23 cellular contexts compared by ENCODE assay signal in the genomic region with DNA sequence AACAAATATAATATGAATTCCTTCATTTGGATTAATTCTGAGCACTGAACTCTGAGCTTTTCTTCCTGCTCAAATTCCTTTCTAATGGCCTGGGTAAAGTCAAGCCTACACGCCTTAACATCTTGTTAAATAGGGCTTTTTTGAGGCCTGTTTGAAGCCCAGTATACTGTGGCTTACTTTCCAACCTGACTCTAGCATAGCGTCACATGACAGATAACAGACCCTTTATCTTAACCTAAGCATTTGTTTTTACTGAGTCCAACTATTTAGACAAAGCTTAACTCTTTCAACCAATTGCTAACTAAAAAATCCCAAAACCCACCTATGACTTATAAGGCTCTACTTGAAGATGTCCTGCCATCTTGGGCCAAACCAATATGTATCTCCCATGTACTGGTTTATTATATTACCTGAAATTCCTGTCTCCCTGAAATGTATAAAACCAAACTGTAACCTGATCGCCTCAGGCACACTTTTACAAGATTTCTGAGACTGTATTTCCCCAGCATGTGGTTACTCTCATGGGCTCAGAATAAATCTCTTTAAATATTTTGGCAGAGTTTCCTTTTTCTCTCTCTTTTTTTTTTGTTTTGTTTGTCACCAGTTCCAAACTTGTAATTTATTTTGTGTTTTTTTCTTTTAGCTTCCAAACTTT.
DNase-seq lines count a peak whose midpoint lies in the region; ATAC-seq and TF ChIP-seq lines count a peak whose summit lies in the region.
"Had no signal": no experiment of that assay in that cellular context is flagged by ENCODE, and none has a peak within 500 bp of the region (broad histone marks: within the 10 kb centered on the region; RNA-seq: fewer than 3 reads in every experiment).

No MANE protein-coding gene starts in this region.

- no peak overlapping the region for H3K27ac Mint-ChIP-seq in activated CD8-positive, alpha-beta T cell treated with anti-CD3 and anti-CD28 coated beads, Interleukin-2, amount 10 ng/mL, durations not matched to agents 7 days and 5 days
- H3K27ac Mint-ChIP-seq: IgD-negative memory B cell, memory B cell had no signal

- no peak for ATAC-seq in heart left ventricle
- ATAC-seq in HG02884 (IDR thresholded peaks at IDR 0.05; ENCODE audit: unreplicated experiment), result no peak
- no peak for ATAC-seq in activated CD8-positive, alpha-beta T cell treated with anti-CD3 and anti-CD28 coated beads, Interleukin-2, amount 10 ng/mL, durations not matched to agents 7 days and 5 days
- ATAC-seq: Right ventricle myocardium inferior had no signal

- no peaks in the 10 kb centered on the region for H3K27me3 Mint-ChIP-seq in activated CD8-positive, alpha-beta T cell treated with anti-CD3 and anti-CD28 coated beads, Interleukin-2, amount 10 ng/mL, durations not matched to agents 7 days and 5 days (ENCODE audit: low read depth)
- H3K27me3 Mint-ChIP-seq: IgD-negative memory B cell, memory B cell had no signal

- H3K36me3 ChIP-seq in cardiac muscle cell (no peaks in the 10 kb centered on the region), heart left ventricle (no peaks in the 10 kb centered on the region), tibial artery (no peaks in the 10 kb centered on the region), H7 (replicated peaks; ENCODE audit: control insufficient read depth, insufficient read depth, low read length) (no peaks in the 10 kb centered on the region)
- H3K36me3 ChIP-seq: BLaER1, HAP-1, WERI-Rb-1 had no signal

- H3K36me3 Mint-ChIP-seq in activated CD8-positive, alpha-beta T cell treated with anti-CD3 and anti-CD28 coated beads, Interleukin-2, amount 10 ng/mL, durations not matched to agents 7 days and 5 days (ENCODE audit: low read depth), result no peaks in the 10 kb centered on the region
- H3K36me3 Mint-ChIP-seq: IgD-negative memory B cell, memory B cell had no signal

- H3K4me1 ChIP-seq in cardiac muscle cell (ENCODE audit: low read depth) (peaks cover 18% of the 10 kb centered on the region), heart left ventricle (no peaks in the 10 kb centered on the region), tibial artery (peaks cover 0 to 6% (median 0%) of the 10 kb centered on the region in 4 donors)
- H3K4me1 ChIP-seq: BLaER1, HAP-1 had no signal

- H3K27me3 ChIP-seq in cardiac muscle cell, result no peaks in the 10 kb centered on the region
- H3K27me3 ChIP-seq in heart left ventricle, result no peaks in the 10 kb centered on the region
- H3K27me3 ChIP-seq in tibial artery, result no peaks in the 10 kb centered on the region
- no peaks in the 10 kb centered on the region for H3K27me3 ChIP-seq in H7 (ENCODE audit: control insufficient read depth, insufficient read depth, low read length)
- H3K27me3 ChIP-seq: BLaER1 had no signal

- H3K4me3 ChIP-seq in cardiac muscle cell, result no peak overlapping the region
- no peak overlapping the region for H3K4me3 ChIP-seq in heart left ventricle
- no peak overlapping the region for H3K4me3 ChIP-seq in epithelial cell of esophagus (ENCODE audit: low read length)
- no peak overlapping the region for H3K4me3 ChIP-seq in tibial artery
- no peak overlapping the region for H3K4me3 ChIP-seq in H7 (ENCODE audit: insufficient read depth, low read depth, low read length)
- H3K4me3 ChIP-seq: BLaER1, HAP-1, smooth muscle cell had no signal

- peak overlapping the region; percentile 81 for H3K27ac ChIP-seq in cardiac muscle cell
- no peak overlapping the region for H3K27ac ChIP-seq in heart left ventricle
- H3K27ac ChIP-seq in tibial artery, result no peak overlapping the region
- H3K27ac ChIP-seq: BLaER1, WERI-Rb-1 had no signal

- no peaks in the 10 kb centered on the region for H3K9me3 Mint-ChIP-seq in activated CD8-positive, alpha-beta T cell treated with anti-CD3 and anti-CD28 coated beads, Interleukin-2, amount 10 ng/mL, durations not matched to agents 7 days and 5 days (ENCODE audit: insufficient read depth)

- TF ChIP-seq POLR2A in heart left ventricle (IDR thresholded peaks at IDR 0.05), result no peak

- no peak overlapping the region for H3K4me3 Mint-ChIP-seq in activated CD8-positive, alpha-beta T cell treated with anti-CD3 and anti-CD28 coated beads, Interleukin-2, amount 10 ng/mL, durations not matched to agents 7 days and 5 days
- H3K4me3 Mint-ChIP-seq: IgD-negative memory B cell, memory B cell had no signal

- intact Hi-C loops in heart left ventricle (cut with DNase I), result no loop called here
- intact Hi-C loops in tibial artery (cut with DNase I; ENCODE audit: low total_unique reads), result no loop called here

- CTCF ChIA-PET in activated CD8-positive, alpha-beta T cell treated with anti-CD3 and anti-CD28 coated beads, Interleukin-2, amount 10 ng/mL, durations not matched to agents 7 days and 5 days (lab: Charles Lee), result no interaction called here

- 43 to 51% (median 46%) methylated on average over 3 of the region's 3 CpGs for WGBS in heart left ventricle, 4 donors

- H3K4me1 Mint-ChIP-seq in activated CD8-positive, alpha-beta T cell treated with anti-CD3 and anti-CD28 coated beads, Interleukin-2, amount 10 ng/mL, durations not matched to agents 7 days and 5 days (ENCODE audit: low read depth), result no peaks in the 10 kb centered on the region
- H3K4me1 Mint-ChIP-seq: IgD-negative memory B cell, memory B cell had no signal

- DNase-seq in cardiac muscle cell (ENCODE audit: low read depth in 1 of 2, low spot score in 1 of 2) (peak in 1 of 2 donors; percentile 26), heart left ventricle (no peak), NCI-H69 (lab: John Stamatoyannopoulos, UW) (peak; percentile 1), epithelial cell of esophagus (ENCODE audit: low read depth) (peak; percentile 39), tibial artery (no peak), H7 (no peak)
- no peak for DNase-seq in activated CD8-positive, alpha-beta T cell treated with anti-CD3 and anti-CD28 coated beads, Interleukin-2, amount 10 ng/mL, durations not matched to agents 7 days and 5 days
- DNase-seq: activated CD8-positive, alpha-beta memory T cell treated with anti-CD3 and anti-CD28 coated beads, Interleukin-2, amount 50 U/mL, for 4 hours; activated naive CD4-positive, alpha-beta T cell treated with anti-CD3 and anti-CD28 coated beads, Interleukin-2, amount 50 U/mL, for 16 hours; central memory CD4-positive, alpha-beta T cell; COR-L47; head of caudate nucleus; NCI-H226; NCI-H82; nucleus accumbens; WERI-Rb-1 had no signal

- TF ChIP-seq CTCF in cardiac muscle cell (IDR thresholded peaks at IDR 0.05; ENCODE audit: low read depth, low read length), result no peak
- TF ChIP-seq CTCF in heart left ventricle (IDR thresholded peaks at IDR 0.05), result no peak
- TF ChIP-seq CTCF in epithelial cell of esophagus (IDR thresholded peaks at IDR 0.05; ENCODE audit: insufficient read depth, low read depth, low read length, missing control alignments), result no peak
- TF ChIP-seq CTCF in tibial artery (IDR thresholded peaks at IDR 0.05), result no peak

- H3K9me3 ChIP-seq in cardiac muscle cell (ENCODE audit: low read depth), result no peaks in the 10 kb centered on the region
- H3K9me3 ChIP-seq in heart left ventricle, result no peaks in the 10 kb centered on the region
- no peaks in the 10 kb centered on the region for H3K9me3 ChIP-seq in tibial artery
- H3K9me3 ChIP-seq: BLaER1, HAP-1 had no signal

- POLR2A ChIA-PET in activated CD8-positive, alpha-beta T cell treated with anti-CD3 and anti-CD28 coated beads, Interleukin-2, amount 10 ng/mL, durations not matched to agents 7 days and 5 days (lab: Charles Lee), result no interaction called here

Comparison
In these comparisons a context has a peak if more than half of its experiments do, and no peak if none do; other contexts are left out.
1. DNase-seq: peak in NCI-H69 (single experiment) and epithelial cell of esophagus (single experiment); none in heart left ventricle (0 of 5), tibial artery (0 of 2), H7 (single experiment) and activated CD8-positive, alpha-beta T cell treated with anti-CD3 and anti-CD28 coated beads, Interleukin-2, amount 10 ng/mL, durations not matched to agents 7 days and 5 days (single experiment).